In the genomic region with DNA sequence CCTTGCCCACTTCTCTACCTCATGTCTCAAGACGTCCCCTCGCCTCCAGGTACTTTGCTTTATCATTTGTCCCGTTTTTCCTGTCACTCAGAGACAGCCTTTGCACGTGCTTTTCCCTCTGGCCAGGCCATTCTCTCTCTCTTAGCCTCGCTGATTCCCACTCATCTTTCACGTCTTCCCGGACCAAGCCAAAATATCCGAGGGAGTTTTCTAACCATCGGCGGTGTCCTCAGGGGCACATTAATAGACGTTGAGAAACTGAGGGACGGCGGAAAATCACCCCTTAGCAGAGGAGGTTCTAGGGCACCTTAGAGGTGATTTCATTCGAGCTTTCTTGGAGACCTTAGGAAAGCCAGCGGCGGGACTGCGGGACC, we compare ENCODE assay signal across 9 cellular contexts. TPM values are rescaled to one million over a fixed set of nuclear protein-coding genes. Genes with fewer than 3 reads are reported as not detected.
DNase-seq lines count a peak whose midpoint lies in the region; ATAC-seq and TF ChIP-seq lines count a peak whose summit lies in the region.
"Had no signal": no experiment of that assay in that cellular context is flagged by ENCODE, and none has a peak within 500 bp of the region (broad histone marks: within the 10 kb centered on the region; RNA-seq: fewer than 3 reads in every experiment).

No MANE protein-coding gene starts in this region.

- intact Hi-C loops in spleen (cut with DNase I; ENCODE audit: low total_unique reads): no loop called here

- H3K4me3 ChIP-seq in HEK293 (ENCODE audit: low read depth, low read length) (peak overlapping the region; percentile 68), iPS-15b (ENCODE audit: low read depth, low read length) (peak overlapping the region; percentile 71), spleen (peak overlapping the region in 7 of 8 donors; percentile 36 to 63 (median 39))

- POLR2A ChIA-PET in HEK293 (lab: Yijun Ruan, JAX) (no interaction called here), WTC11 (lab: Charles Lee) (no interaction called here)

- no peaks in the 10 kb centered on the region for H3K9me3 Mint-ChIP-seq in WTC11

- WGBS in spleen, 5 donors: 2 to 5% (median 3%) methylated on average over 16 to 17 of the region's 17 CpGs

- DNase-seq in WTC11 (ENCODE audit: low spot score) (no peak), spleen (no peak), T-helper 1 cell (no peak), NCI-H2107 (lab: John Stamatoyannopoulos, UW) (no peak)
- DNase-seq: effector CD4-positive, alpha-beta T cell; NCI-H446 had no signal

- peaks cover 12% of the 10 kb centered on the region for H3K4me1 Mint-ChIP-seq in WTC11

- H3K27me3 ChIP-seq in iPS-15b (ENCODE audit: control insufficient read depth, insufficient read depth, low read length) (peaks cover 53% of the 10 kb centered on the region), spleen (replicated peaks in 1 of 7) (peaks cover 0 to 76% (median 19%) of the 10 kb centered on the region in 7 donors)

- TF ChIP-seq POLR2A in spleen (IDR thresholded peaks at IDR 0.05): no peak

- H3K36me3 Mint-ChIP-seq in WTC11: no peaks in the 10 kb centered on the region

- no peak overlapping the region for H3K27ac Mint-ChIP-seq in WTC11

- no peak overlapping the region; the same call in 1 of the 2 replicates for H3K27ac ChIP-seq in HEK293 (ENCODE audit: extremely low read depth, low read depth, low read length)
- no peak overlapping the region for H3K27ac ChIP-seq in spleen

- H3K4me1 ChIP-seq in HEK293 (ENCODE audit: control insufficient read depth, insufficient read depth, low read length) (no peaks in the 10 kb centered on the region), iPS-15b (ENCODE audit: control insufficient read depth, insufficient read depth, low read length) (peaks cover 3% of the 10 kb centered on the region), spleen (peaks cover 0 to 29% (median 13%) of the 10 kb centered on the region in 6 donors)

- H3K4me3 Mint-ChIP-seq in WTC11: peak overlapping the region; percentile 75

- peaks cover 3 to 5% of the 10 kb centered on the region in 2 experiments; a peak in 2 of 3 replicates for H3K36me3 ChIP-seq in HEK293 (ENCODE audit: control insufficient read depth in 2 of 2, insufficient read depth in 1 of 2, low read length in 2 of 2)
- no peaks in the 10 kb centered on the region for H3K36me3 ChIP-seq in iPS-15b (ENCODE audit: control insufficient read depth, insufficient read depth, low read length)
- no peaks in the 10 kb centered on the region for H3K36me3 ChIP-seq in spleen

- CTCF ChIA-PET in HEK293 (lab: Yijun Ruan, JAX): interaction anchor here (1.0 kb wide), 1 partner anchor 86 kb away, joined by 3 read pairs; no protein-coding TSS in a partner anchor
- CTCF ChIA-PET in WTC11 (lab: Charles Lee): interaction anchor here (1.0 to 3.0 kb wide), 5 partner anchors 60 to 155 kb away, joined by 3 to 16 read pairs (median 8); no protein-coding TSS in a partner anchor

- no peaks in the 10 kb centered on the region for H3K9me3 ChIP-seq in HEK293 (ENCODE audit: control insufficient read depth, insufficient read depth, low read depth, low read length)
- no peaks in the 10 kb centered on the region for H3K9me3 ChIP-seq in iPS-15b (ENCODE audit: control insufficient read depth, insufficient read depth, low read length)
- no peaks in the 10 kb centered on the region for H3K9me3 ChIP-seq in spleen

- no peak; the same call in 1 of the 2 replicates for ATAC-seq in WTC11
- no peak for ATAC-seq in HG02610 (IDR thresholded peaks at IDR 0.05; ENCODE audit: unreplicated experiment)

- peaks cover 81% of the 10 kb centered on the region for H3K27me3 Mint-ChIP-seq in WTC11 (ENCODE audit: low read depth)

- no peak for TF ChIP-seq CTCF in HEK293 (tag by site-specific recombination; IDR thresholded peaks at IDR 0.05)
- no peak for TF ChIP-seq CTCF in WTC11 (IDR thresholded peaks at IDR 0.05)
- no peak for TF ChIP-seq CTCF in spleen (IDR thresholded peaks at IDR 0.05 in 8 of 11, conservative IDR thresholded peaks at IDR 0.05 in 3 of 11)

- no peak overlapping the region for H3K9ac ChIP-seq in iPS-15b (ENCODE audit: low read depth, low read length)

TF ChIP-seq in HEK293, 187 proteins besides CTCF, POLR2A, EP300 and RAD21:
- TF ChIP-seq ZNF266 (tag by site-specific recombination; IDR thresholded peaks at IDR 0.05; ENCODE audit: low read depth): no peak
- TF ChIP-seq, protein P1, sequence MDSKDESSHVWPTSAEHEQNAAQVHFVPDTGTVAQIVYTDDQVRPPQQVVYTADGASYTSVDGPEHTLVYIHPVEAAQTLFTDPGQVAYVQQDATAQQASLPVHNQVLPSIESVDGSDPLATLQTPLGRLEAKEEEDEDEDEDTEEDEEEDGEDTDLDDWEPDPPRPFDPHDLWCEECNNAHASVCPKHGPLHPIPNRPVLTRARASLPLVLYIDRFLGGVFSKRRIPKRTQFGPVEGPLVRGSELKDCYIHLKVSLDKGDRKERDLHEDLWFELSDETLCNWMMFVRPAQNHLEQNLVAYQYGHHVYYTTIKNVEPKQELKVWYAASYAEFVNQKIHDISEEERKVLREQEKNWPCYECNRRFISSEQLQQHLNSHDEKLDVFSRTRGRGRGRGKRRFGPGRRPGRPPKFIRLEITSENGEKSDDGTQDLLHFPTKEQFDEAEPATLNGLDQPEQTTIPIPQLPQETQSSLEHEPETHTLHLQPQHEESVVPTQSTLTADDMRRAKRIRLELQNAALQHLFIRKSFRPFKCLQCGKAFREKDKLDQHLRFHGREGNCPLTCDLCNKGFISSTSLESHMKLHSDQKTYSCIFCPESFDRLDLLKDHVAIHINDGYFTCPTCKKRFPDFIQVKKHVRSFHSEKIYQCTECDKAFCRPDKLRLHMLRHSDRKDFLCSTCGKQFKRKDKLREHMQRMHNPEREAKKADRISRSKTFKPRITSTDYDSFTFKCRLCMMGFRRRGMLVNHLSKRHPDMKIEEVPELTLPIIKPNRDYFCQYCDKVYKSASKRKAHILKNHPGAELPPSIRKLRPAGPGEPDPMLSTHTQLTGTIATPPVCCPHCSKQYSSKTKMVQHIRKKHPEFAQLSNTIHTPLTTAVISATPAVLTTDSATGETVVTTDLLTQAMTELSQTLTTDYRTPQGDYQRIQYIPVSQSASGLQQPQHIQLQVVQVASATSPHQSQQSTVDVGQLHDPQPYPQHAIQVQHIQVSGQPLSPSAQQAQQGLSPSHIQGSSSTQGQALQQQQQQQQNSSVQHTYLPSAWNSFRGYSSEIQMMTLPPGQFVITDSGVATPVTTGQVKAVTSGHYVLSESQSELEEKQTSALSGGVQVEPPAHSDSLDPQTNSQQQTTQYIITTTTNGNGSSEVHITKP (tag by site-specific recombination; IDR thresholded peaks at IDR 0.05): peak; percentile 71

TF ChIP-seq in WTC11, 78 proteins besides CTCF, POLR2A, EP300 and RAD21 (continues in another document):
- TF ChIP-seq, protein P2, sequence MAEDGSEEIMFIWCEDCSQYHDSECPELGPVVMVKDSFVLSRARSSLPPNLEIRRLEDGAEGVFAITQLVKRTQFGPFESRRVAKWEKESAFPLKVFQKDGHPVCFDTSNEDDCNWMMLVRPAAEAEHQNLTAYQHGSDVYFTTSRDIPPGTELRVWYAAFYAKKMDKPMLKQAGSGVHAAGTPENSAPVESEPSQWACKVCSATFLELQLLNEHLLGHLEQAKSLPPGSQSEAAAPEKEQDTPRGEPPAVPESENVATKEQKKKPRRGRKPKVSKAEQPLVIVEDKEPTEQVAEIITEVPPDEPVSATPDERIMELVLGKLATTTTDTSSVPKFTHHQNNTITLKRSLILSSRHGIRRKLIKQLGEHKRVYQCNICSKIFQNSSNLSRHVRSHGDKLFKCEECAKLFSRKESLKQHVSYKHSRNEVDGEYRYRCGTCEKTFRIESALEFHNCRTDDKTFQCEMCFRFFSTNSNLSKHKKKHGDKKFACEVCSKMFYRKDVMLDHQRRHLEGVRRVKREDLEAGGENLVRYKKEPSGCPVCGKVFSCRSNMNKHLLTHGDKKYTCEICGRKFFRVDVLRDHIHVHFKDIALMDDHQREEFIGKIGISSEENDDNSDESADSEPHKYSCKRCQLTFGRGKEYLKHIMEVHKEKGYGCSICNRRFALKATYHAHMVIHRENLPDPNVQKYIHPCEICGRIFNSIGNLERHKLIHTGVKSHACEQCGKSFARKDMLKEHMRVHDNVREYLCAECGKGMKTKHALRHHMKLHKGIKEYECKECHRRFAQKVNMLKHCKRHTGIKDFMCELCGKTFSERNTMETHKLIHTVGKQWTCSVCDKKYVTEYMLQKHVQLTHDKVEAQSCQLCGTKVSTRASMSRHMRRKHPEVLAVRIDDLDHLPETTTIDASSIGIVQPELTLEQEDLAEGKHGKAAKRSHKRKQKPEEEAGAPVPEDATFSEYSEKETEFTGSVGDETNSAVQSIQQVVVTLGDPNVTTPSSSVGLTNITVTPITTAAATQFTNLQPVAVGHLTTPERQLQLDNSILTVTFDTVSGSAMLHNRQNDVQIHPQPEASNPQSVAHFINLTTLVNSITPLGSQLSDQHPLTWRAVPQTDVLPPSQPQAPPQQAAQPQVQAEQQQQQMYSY (CRISPR knock-in tag; IDR thresholded peaks at IDR 0.05): no peak
- no peak for TF ChIP-seq ZNF317 (CRISPR knock-in tag; IDR thresholded peaks at IDR 0.05; ENCODE audit: borderline replicate concordance, low read depth)
- TF ChIP-seq CREB1 (CRISPR knock-in tag; IDR thresholded peaks at IDR 0.05): no peak
- TF ChIP-seq, protein P3, sequence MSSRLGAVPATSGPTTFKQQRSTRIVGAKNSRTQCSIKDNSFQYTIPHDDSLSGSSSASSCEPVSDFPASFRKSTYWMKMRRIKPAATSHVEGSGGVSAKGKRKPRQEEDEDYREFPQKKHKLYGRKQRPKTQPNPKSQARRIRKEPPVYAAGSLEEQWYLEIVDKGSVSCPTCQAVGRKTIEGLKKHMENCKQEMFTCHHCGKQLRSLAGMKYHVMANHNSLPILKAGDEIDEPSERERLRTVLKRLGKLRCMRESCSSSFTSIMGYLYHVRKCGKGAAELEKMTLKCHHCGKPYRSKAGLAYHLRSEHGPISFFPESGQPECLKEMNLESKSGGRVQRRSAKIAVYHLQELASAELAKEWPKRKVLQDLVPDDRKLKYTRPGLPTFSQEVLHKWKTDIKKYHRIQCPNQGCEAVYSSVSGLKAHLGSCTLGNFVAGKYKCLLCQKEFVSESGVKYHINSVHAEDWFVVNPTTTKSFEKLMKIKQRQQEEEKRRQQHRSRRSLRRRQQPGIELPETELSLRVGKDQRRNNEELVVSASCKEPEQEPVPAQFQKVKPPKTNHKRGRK (CRISPR knock-in tag; IDR thresholded peaks at IDR 0.05; ENCODE audit: borderline replicate concordance): no peak
- no peak for TF ChIP-seq MYBL2 (CRISPR knock-in tag; IDR thresholded peaks at IDR 0.05)

RNA-seq across cellular contexts. Expression of a gene that starts 0.6 kb away (rescaled TPM):
- total RNA-seq in WTC11 (2021): 1.2 to 1.6 TPM (median 1.5 TPM) in 3 replicates
- 1 to 10 TPM in 5 of 7 donors, under 1 TPM in 2; 0.43 to 4.5 (median 1.6) TPM for total RNA-seq in spleen
- under 1 TPM; 0.33 to 0.83 (median 0.35) TPM for polyA plus RNA-seq in spleen

RNA-seq across cellular contexts. Expression of a gene that starts 59.2 kb away (rescaled TPM):
- total RNA-seq in WTC11 (2021) (2.6 to 2.9 TPM (median 2.8 TPM) in 3 replicates), spleen (1 to 10 TPM in 6 of 7 donors, under 1 TPM in 1; 0.91 to 2.0 (median 1.3) TPM)
- under 1 TPM; 0.20 to 0.48 (median 0.20) TPM for polyA plus RNA-seq in spleen
